8 cellular contexts compared by ENCODE assay signal in genomic region chr9:137086531-137087408, GRCh38.
DNase-seq lines count a peak whose midpoint lies in the region; ATAC-seq, FAIRE-seq and TF ChIP-seq lines count a peak whose summit lies in the region.

TSS of gene MAN1B1 (plus strand) at chr9:137086985. CDS start at chr9:137087000, 15 bp downstream.

- peak; percentile 30 for FAIRE-seq in islet of Langerhans (lab: Jason Lieb, UNC)

- DNase-seq in AG09319 (ENCODE audit: extremely low read depth, low read depth) (peak; percentile 98), NCI-H446 treated with DMSO at 0.1 percent for 48 hours (lab: John Stamatoyannopoulos, UW) (peak; percentile 93), cerebellar cortex (ENCODE audit: low spot score) (peak; percentile 98)
- DNase-seq in stimulated activated CD4-positive, alpha-beta T cell treated with anti-CD3 and anti-CD28 coated beads, Interleukin-12 subunit alpha, Interleukin-12 subunit beta, amount 100 ng/mL, for 4 hours, result peak; percentile 99

- ATAC-seq in GM19035 (IDR thresholded peaks at IDR 0.05; ENCODE audit: unreplicated experiment), result peak; percentile 84
- peak; percentile 88 for ATAC-seq in HG03354 (IDR thresholded peaks at IDR 0.05; ENCODE audit: poor library complexity, severe bottlenecking, unreplicated experiment)
- ATAC-seq in activated CD4-positive, CD25-positive, alpha-beta regulatory T cell treated with anti-CD3 and anti-CD28 coated beads, Interleukin-2, amount 50 U/mL, for 24 hours, result peak; percentile 84 to 86

- TF ChIP-seq CTCF in AG09319 (IDR thresholded peaks at IDR 0.05; ENCODE audit: low read depth, low read length), result no peak

Comparison
In these comparisons a context has a peak if more than half of its experiments do, and no peak if none do; other contexts are left out.
1. Peak in every context shown above with its lines: DNase-seq and ATAC-seq.